ENCODE assay signal across 14 cellular contexts in the genomic region with DNA sequence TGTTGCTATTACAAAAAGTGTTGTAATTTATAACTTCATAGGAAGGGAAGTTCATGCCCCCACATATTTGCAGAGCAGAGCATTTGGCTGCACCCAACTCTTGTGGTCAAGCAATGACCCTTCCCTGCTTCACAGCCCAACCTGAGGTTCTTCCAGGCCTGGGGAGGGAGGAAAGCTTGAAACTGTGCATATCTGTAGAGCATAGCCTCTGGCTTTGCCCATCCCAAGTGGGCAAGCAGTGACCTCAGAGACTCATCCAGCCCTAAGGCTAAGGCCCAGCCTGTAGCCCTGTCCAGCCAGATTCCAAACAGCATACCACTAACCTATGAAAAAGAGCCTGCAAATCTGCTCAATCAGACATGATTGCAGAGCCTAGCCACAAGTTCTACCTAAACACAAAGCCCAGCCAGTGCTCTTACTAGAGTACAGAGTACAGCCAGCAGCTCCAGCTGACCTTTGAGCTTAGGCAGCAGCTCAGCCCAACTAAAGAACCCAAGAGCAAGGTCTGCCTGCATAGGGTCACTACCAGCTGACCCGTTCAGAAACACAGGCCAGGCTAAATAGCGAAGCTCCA. TPM values are rescaled to one million over a fixed set of nuclear protein-coding genes. Genes with fewer than 3 reads are reported as not detected.
DNase-seq lines count a peak whose midpoint lies in the region; ATAC-seq and TF ChIP-seq lines count a peak whose summit lies in the region.
"Had no signal": no experiment of that assay in that cellular context is flagged by ENCODE, and none has a peak within 500 bp of the region (broad histone marks: within the 10 kb centered on the region; RNA-seq: fewer than 3 reads in every experiment).

No MANE protein-coding gene starts in this region.

- no peaks in the 10 kb centered on the region for H3K36me3 ChIP-seq in RWPE2 (ENCODE audit: low read depth)
- H3K36me3 ChIP-seq in transverse colon: no peaks in the 10 kb centered on the region

- H3K4me3 ChIP-seq in RWPE2 (ENCODE audit: severe bottlenecking) (no peak overlapping the region), fibroblast of pulmonary artery (replicated peaks; ENCODE audit: low read depth, low read length) (no peak overlapping the region), transverse colon (no peak overlapping the region)

- no peak for DNase-seq in activated T-cell treated with anti-CD3 and anti-CD28 coated beads, Interleukin-2, amount 50 U/mL, for 24 hours
- no peak for DNase-seq in activated T-cell treated with anti-CD3 and anti-CD28 coated beads, Interleukin-2, amount 50 U/mL, for 72 hours
- DNase-seq in RWPE2 (ENCODE audit: low spot score): no peak
- DNase-seq in fibroblast of pulmonary artery (ENCODE audit: low read depth): peak; percentile 51
- peak; percentile 32 for DNase-seq in transverse colon
- DNase-seq in activated CD4-positive, alpha-beta memory T cell treated with anti-CD3 and anti-CD28 coated beads, Interleukin-2, amount 10 ng/mL, durations not matched to agents 7 days and 5 days: no peak
- DNase-seq: activated T-cell treated with anti-CD3 and anti-CD28 coated beads, Interleukin-2, amount 50 U/mL, for 1 hour; NCI-H2081; NCI-H82; stimulated activated CD4-positive, alpha-beta T cell treated with anti-CD3 and anti-CD28 coated beads, Interleukin-12 subunit alpha, Interleukin-12 subunit beta, amount 100 ng/mL, for 4 hours had no signal

- H3K27ac Mint-ChIP-seq in activated T-cell treated with anti-CD3 and anti-CD28 coated beads, Interleukin-2, amount 50 U/mL, for 24 hours: peak overlapping the region; percentile 14
- no peak overlapping the region for H3K27ac Mint-ChIP-seq in activated T-cell treated with anti-CD3 and anti-CD28 coated beads, Interleukin-2, amount 50 U/mL, for 72 hours
- no peak overlapping the region for H3K27ac Mint-ChIP-seq in activated CD4-positive, alpha-beta memory T cell treated with anti-CD3 and anti-CD28 coated beads, Interleukin-2, amount 10 ng/mL, durations not matched to agents 7 days and 5 days

- in situ Hi-C loops in transverse colon (cut with MboI; ENCODE audit: low pct_ligation_motif_present in 1 of 4, low pct_unique_long_range_greater_than_20kb in 1 of 4, low sequenced_read_pairs in 3 of 4): loop anchor here in 2 of 4 donors (10.0 kb wide), 3 partner anchors 56 to 166 kb away; a partner anchor contains a TSS

- TF ChIP-seq CTCF in RWPE2 (IDR thresholded peaks at IDR 0.05; ENCODE audit: poor library complexity, severe bottlenecking) (no peak), fibroblast of pulmonary artery (IDR thresholded peaks at IDR 0.05; ENCODE audit: low read length, missing control alignments) (no peak), transverse colon (IDR thresholded peaks at IDR 0.05) (no peak)

- H3K4me3 Mint-ChIP-seq in activated T-cell treated with anti-CD3 and anti-CD28 coated beads, Interleukin-2, amount 50 U/mL, for 24 hours: no peak overlapping the region
- peak overlapping the region in 1 of 2 donors; percentile 39 for H3K4me3 Mint-ChIP-seq in activated T-cell treated with anti-CD3 and anti-CD28 coated beads, Interleukin-2, amount 50 U/mL, for 72 hours
- H3K4me3 Mint-ChIP-seq in activated CD4-positive, alpha-beta memory T cell treated with anti-CD3 and anti-CD28 coated beads, Interleukin-2, amount 10 ng/mL, durations not matched to agents 7 days and 5 days: no peak overlapping the region

- H3K27ac ChIP-seq in RWPE2 (ENCODE audit: poor library complexity, severe bottlenecking): no peak overlapping the region
- peak overlapping the region in 1 of 4 donors; percentile 34 for H3K27ac ChIP-seq in transverse colon

- no peak for ATAC-seq in activated T-cell treated with anti-CD3 and anti-CD28 coated beads, Interleukin-2, amount 50 U/mL, for 72 hours (replicated peaks in 1 of 2)
- peak; percentile 46; the same call in 2 of the 3 replicates for ATAC-seq in RWPE2 (ENCODE audit: low read depth)
- no peak for ATAC-seq in GM18858 (IDR thresholded peaks at IDR 0.05; ENCODE audit: unreplicated experiment)
- no peak for ATAC-seq in GM21723 (IDR thresholded peaks at IDR 0.05; ENCODE audit: unreplicated experiment)

- H3K27me3 Mint-ChIP-seq in activated T-cell treated with anti-CD3 and anti-CD28 coated beads, Interleukin-2, amount 50 U/mL, for 24 hours: no peaks in the 10 kb centered on the region
- no peaks in the 10 kb centered on the region for H3K27me3 Mint-ChIP-seq in activated T-cell treated with anti-CD3 and anti-CD28 coated beads, Interleukin-2, amount 50 U/mL, for 72 hours (ENCODE audit: low read depth)
- H3K27me3 Mint-ChIP-seq in activated CD4-positive, alpha-beta memory T cell treated with anti-CD3 and anti-CD28 coated beads, Interleukin-2, amount 10 ng/mL, durations not matched to agents 7 days and 5 days: no peaks in the 10 kb centered on the region

- no peak for TF ChIP-seq EP300 in transverse colon (IDR thresholded peaks at IDR 0.05; ENCODE audit: low read depth)

- intact Hi-C loops in transverse colon (cut with DNase I; ENCODE audit: low total_unique reads): no loop called here

- TF ChIP-seq POLR2A in transverse colon (IDR thresholded peaks at IDR 0.05): no peak

- H3K4me1 ChIP-seq in RWPE2 (ENCODE audit: insufficient read depth, poor library complexity, severe bottlenecking) (peaks cover 17% of the 10 kb centered on the region), transverse colon (peaks cover 0 to 34% (median 16%) of the 10 kb centered on the region in 4 donors)

- POLR2A ChIA-PET in activated CD4-positive, alpha-beta memory T cell treated with anti-CD3 and anti-CD28 coated beads, Interleukin-2, amount 10 ng/mL, durations not matched to agents 7 days and 5 days (lab: Charles Lee): interaction anchor here (1.1 to 4.3 kb wide), 6 partner anchors 10 to 127 kb away, joined by 4 to 46 read pairs (median 10); a partner anchor contains a TSS

- CTCF ChIA-PET in activated CD4-positive, alpha-beta memory T cell treated with anti-CD3 and anti-CD28 coated beads, Interleukin-2, amount 10 ng/mL, durations not matched to agents 7 days and 5 days (lab: Charles Lee): interaction anchor here (1.1 to 3.3 kb wide), 4 partner anchors 9 to 39 kb away, joined by 3 to 26 read pairs (median 6); a partner anchor contains a TSS

- H3K36me3 Mint-ChIP-seq in activated T-cell treated with anti-CD3 and anti-CD28 coated beads, Interleukin-2, amount 50 U/mL, for 24 hours (ENCODE audit: low read depth): peaks cover 10% of the 10 kb centered on the region
- peaks cover 18 to 24% of the 10 kb centered on the region in 2 donors for H3K36me3 Mint-ChIP-seq in activated T-cell treated with anti-CD3 and anti-CD28 coated beads, Interleukin-2, amount 50 U/mL, for 72 hours (ENCODE audit: insufficient read depth in 2 of 2)
- peaks cover 74% of the 10 kb centered on the region for H3K36me3 Mint-ChIP-seq in activated CD4-positive, alpha-beta memory T cell treated with anti-CD3 and anti-CD28 coated beads, Interleukin-2, amount 10 ng/mL, durations not matched to agents 7 days and 5 days (ENCODE audit: low read depth)

- H3K4me1 Mint-ChIP-seq in activated T-cell treated with anti-CD3 and anti-CD28 coated beads, Interleukin-2, amount 50 U/mL, for 24 hours (ENCODE audit: low read depth): peaks cover 86% of the 10 kb centered on the region
- peaks cover 93% of the 10 kb centered on the region for H3K4me1 Mint-ChIP-seq in activated T-cell treated with anti-CD3 and anti-CD28 coated beads, Interleukin-2, amount 50 U/mL, for 72 hours (ENCODE audit: low read depth)
- peaks cover 87% of the 10 kb centered on the region for H3K4me1 Mint-ChIP-seq in activated CD4-positive, alpha-beta memory T cell treated with anti-CD3 and anti-CD28 coated beads, Interleukin-2, amount 10 ng/mL, durations not matched to agents 7 days and 5 days

- 91% methylated on average over 2 of the region's 2 CpGs; no CpG with 5 or more reads in 1 of the 2 donors for WGBS in transverse colon (ENCODE audit: low coverage in 1 of 2), 2 donors

- peaks cover 7% of the 10 kb centered on the region for H3K9me3 Mint-ChIP-seq in activated T-cell treated with anti-CD3 and anti-CD28 coated beads, Interleukin-2, amount 50 U/mL, for 24 hours
- H3K9me3 Mint-ChIP-seq in activated T-cell treated with anti-CD3 and anti-CD28 coated beads, Interleukin-2, amount 50 U/mL, for 72 hours: peaks cover 12 to 14% of the 10 kb centered on the region in 2 donors
- H3K9me3 Mint-ChIP-seq in activated CD4-positive, alpha-beta memory T cell treated with anti-CD3 and anti-CD28 coated beads, Interleukin-2, amount 10 ng/mL, durations not matched to agents 7 days and 5 days: peaks cover 29% of the 10 kb centered on the region

- H3K27me3 ChIP-seq in RWPE2 (ENCODE audit: insufficient read depth, poor library complexity, severe bottlenecking) (no peaks in the 10 kb centered on the region), transverse colon (no peaks in the 10 kb centered on the region)

- H3K9me3 ChIP-seq in RWPE2 (ENCODE audit: severe bottlenecking) (no peaks in the 10 kb centered on the region), transverse colon (no peaks in the 10 kb centered on the region)

RNA-seq across cellular contexts. Expression of a gene that starts 14.4 kb away (rescaled TPM):
- 100 to 1,000 TPM; 242 to 298 TPM for total RNA-seq in activated T-cell treated with anti-CD3 and anti-CD28 coated beads, Interleukin-2, amount 50 U/mL, for 72 hours
- 100 to 1,000 TPM; 333 to 472 (median 376) TPM for total RNA-seq in transverse colon
- total RNA-seq in activated CD4-positive, alpha-beta memory T cell treated with anti-CD3 and anti-CD28 coated beads, Interleukin-2, amount 10 ng/mL, durations not matched to agents 7 days and 5 days: 100 to 1,000 TPM; 502 to 518 TPM

RNA-seq across cellular contexts. Expression of a gene that starts 27.0 kb away (rescaled TPM):
- not detected for total RNA-seq in activated T-cell treated with anti-CD3 and anti-CD28 coated beads, Interleukin-2, amount 50 U/mL, for 72 hours
- not detected for total RNA-seq in transverse colon
- total RNA-seq in activated CD4-positive, alpha-beta memory T cell treated with anti-CD3 and anti-CD28 coated beads, Interleukin-2, amount 10 ng/mL, durations not matched to agents 7 days and 5 days: not detected
- total RNA-seq: osteoblast, SK-MEL-5 had no signal

RNA-seq across cellular contexts. Expression of a gene that starts 35.9 kb away (rescaled TPM):
- 1 to 10 TPM; 1.3 to 1.5 TPM for total RNA-seq in activated T-cell treated with anti-CD3 and anti-CD28 coated beads, Interleukin-2, amount 50 U/mL, for 72 hours
- 100 to 1,000 TPM in 1 of 4 donors, 10 to 100 TPM in 3; 46.4 to 127 (median 52.2) TPM for total RNA-seq in transverse colon
- total RNA-seq in activated CD4-positive, alpha-beta memory T cell treated with anti-CD3 and anti-CD28 coated beads, Interleukin-2, amount 10 ng/mL, durations not matched to agents 7 days and 5 days: under 1 TPM; 0.48 to 0.73 TPM
- total RNA-seq: osteoblast, SK-MEL-5 had no signal

RNA-seq across cellular contexts. Expression of a gene that starts 39.3 kb away (rescaled TPM):
- total RNA-seq in activated T-cell treated with anti-CD3 and anti-CD28 coated beads, Interleukin-2, amount 50 U/mL, for 72 hours: 100 to 1,000 TPM; 126 to 128 TPM
- total RNA-seq in transverse colon: 10 to 100 TPM; 13.5 to 38.9 (median 17.6) TPM
- total RNA-seq in activated CD4-positive, alpha-beta memory T cell treated with anti-CD3 and anti-CD28 coated beads, Interleukin-2, amount 10 ng/mL, durations not matched to agents 7 days and 5 days: 100 to 1,000 TPM; 117 to 122 TPM

Comparison
In these comparisons a context has a peak if more than half of its experiments do, and no peak if none do; other contexts are left out.
1. DNase-seq: peak in fibroblast of pulmonary artery (single experiment) and transverse colon (single experiment); none in activated T-cell treated with anti-CD3 and anti-CD28 coated beads, Interleukin-2, amount 50 U/mL, for 24 hours (single experiment), activated T-cell treated with anti-CD3 and anti-CD28 coated beads, Interleukin-2, amount 50 U/mL, for 72 hours (0 of 2), RWPE2 (single experiment) and activated CD4-positive, alpha-beta memory T cell treated with anti-CD3 and anti-CD28 coated beads, Interleukin-2, amount 10 ng/mL, durations not matched to agents 7 days and 5 days (single experiment).
2. RNA of a gene that starts 35.9 kb away (total RNA-seq): 46.4 to 127 TPM in transverse colon; 1.3 to 1.5 TPM in activated T-cell treated with anti-CD3 and anti-CD28 coated beads, Interleukin-2, amount 50 U/mL, for 72 hours and 0.48 to 0.73 TPM in activated CD4-positive, alpha-beta memory T cell treated with anti-CD3 and anti-CD28 coated beads, Interleukin-2, amount 10 ng/mL, durations not matched to agents 7 days and 5 days; every median in the first group is over 10 times any median in the second.